ENCODE assay signal across 8 cellular contexts in genomic region chr14:102317564-102318248, GRCh38. TPM values are rescaled to one million over a fixed set of nuclear protein-coding genes. Genes with fewer than 3 reads are reported as not detected.
DNase-seq lines count a peak whose midpoint lies in the region; ATAC-seq and TF ChIP-seq lines count a peak whose summit lies in the region.

No MANE protein-coding gene starts in this region.

- peak overlapping the region; percentile 96 for H3K27ac ChIP-seq in 22Rv1

- H3K27ac Mint-ChIP-seq in activated naive CD8-positive, alpha-beta T cell treated with anti-CD3 and anti-CD28 coated beads, Interleukin-2, amount 50 U/mL, for 24 hours: peak overlapping the region; percentile 87

- DNase-seq in GM06990 (ENCODE audit: extremely low read depth, insufficient read length) (no peak), NCI-H446 treated with DMSO at 0.1 percent for 48 hours (lab: John Stamatoyannopoulos, UW) (peak; percentile 35), iPS DF 4.7 (ENCODE audit: extremely low read depth, low spot score) (peak; percentile 25), glomerular visceral epithelial cell (ENCODE audit: extremely low spot score) (no peak)
- no peak for DNase-seq in activated naive CD8-positive, alpha-beta T cell treated with anti-CD3 and anti-CD28 coated beads, Interleukin-2, amount 50 U/mL, for 24 hours

- peak overlapping the region; percentile 92 for H3K4me2 ChIP-seq in skeletal muscle satellite cell (ENCODE audit: low read length)

- H3K4me3 ChIP-seq in GM06990 (replicated peaks; ENCODE audit: low read depth, low read length) (peak overlapping the region; percentile 68), skeletal muscle satellite cell (ENCODE audit: low read length) (peak overlapping the region; percentile 71)

- H3K36me3 ChIP-seq in GM06990 (ENCODE audit: control insufficient read depth, insufficient read depth, low read length) (no peaks in the 10 kb centered on the region), skeletal muscle satellite cell (ENCODE audit: insufficient read depth, low read length) (no peaks in the 10 kb centered on the region)

- H3K27me3 Mint-ChIP-seq in activated naive CD8-positive, alpha-beta T cell treated with anti-CD3 and anti-CD28 coated beads, Interleukin-2, amount 50 U/mL, for 24 hours: no peaks in the 10 kb centered on the region

- peaks cover 2% of the 10 kb centered on the region for H3K36me3 Mint-ChIP-seq in activated naive CD8-positive, alpha-beta T cell treated with anti-CD3 and anti-CD28 coated beads, Interleukin-2, amount 50 U/mL, for 24 hours (ENCODE audit: low read depth)

- H3K27me3 ChIP-seq in GM06990 (replicated peaks; ENCODE audit: control insufficient read depth, insufficient read depth, low read length) (no peaks in the 10 kb centered on the region), skeletal muscle satellite cell (ENCODE audit: control insufficient read depth, insufficient read depth, low read length) (no peaks in the 10 kb centered on the region)

- peak overlapping the region; percentile 73 for H3K9ac ChIP-seq in skeletal muscle satellite cell (ENCODE audit: low read depth, low read length)

- TF ChIP-seq CTCF in 22Rv1 (IDR thresholded peaks at IDR 0.05): peak; percentile 69
- TF ChIP-seq CTCF in GM06990 (IDR thresholded peaks at IDR 0.05; ENCODE audit: insufficient read depth, low read length, poor library complexity, severe bottlenecking): peak; percentile 13

- peak overlapping the region; percentile 95 for H3K4me3 Mint-ChIP-seq in activated naive CD8-positive, alpha-beta T cell treated with anti-CD3 and anti-CD28 coated beads, Interleukin-2, amount 50 U/mL, for 24 hours

- H3K9me3 Mint-ChIP-seq in activated naive CD8-positive, alpha-beta T cell treated with anti-CD3 and anti-CD28 coated beads, Interleukin-2, amount 50 U/mL, for 24 hours: no peaks in the 10 kb centered on the region

- H3K4me1 Mint-ChIP-seq in activated naive CD8-positive, alpha-beta T cell treated with anti-CD3 and anti-CD28 coated beads, Interleukin-2, amount 50 U/mL, for 24 hours: peaks cover 71% of the 10 kb centered on the region

- ATAC-seq in activated naive CD8-positive, alpha-beta T cell treated with anti-CD3 and anti-CD28 coated beads, Interleukin-2, amount 50 U/mL, for 24 hours: no peak
- ATAC-seq in HG03565 (IDR thresholded peaks at IDR 0.05; ENCODE audit: unreplicated experiment): no peak

- no peaks in the 10 kb centered on the region for H3K9me3 ChIP-seq in skeletal muscle satellite cell (replicated peaks; ENCODE audit: low read length)

- H3K4me1 ChIP-seq in skeletal muscle satellite cell (ENCODE audit: control insufficient read depth, insufficient read depth, low read length): peaks cover 57% of the 10 kb centered on the region

RNA-seq across cellular contexts. Expression of gene ZNF839, which starts 1.8 kb away (rescaled TPM):
- total RNA-seq in skeletal muscle satellite cell (2012; rRNA removed): 8.5 and 10.4 TPM in 2 replicates

RNA-seq across cellular contexts. Expression of gene MOK, which starts 12.7 kb away (rescaled TPM):
- 65.7 and 70.0 TPM in 2 replicates for total RNA-seq in skeletal muscle satellite cell (2012; rRNA removed)

RNA-seq across cellular contexts. Expression of gene CINP, which starts 45.0 kb away (rescaled TPM):
- total RNA-seq in skeletal muscle satellite cell (2012; rRNA removed): 66.0 and 76.0 TPM in 2 replicates

RNA-seq across cellular contexts. Expression of gene TECPR2, which starts 45.0 kb away (rescaled TPM):
- 10.5 and 19.5 TPM in 2 replicates for total RNA-seq in skeletal muscle satellite cell (2012; rRNA removed)

Comparison
In these comparisons a context has a peak if more than half of its experiments do, and no peak if none do; other contexts are left out.
1. DNase-seq: peak in NCI-H446 treated with DMSO at 0.1 percent for 48 hours (single experiment) and iPS DF 4.7 (single experiment); none in GM06990 (single experiment), activated naive CD8-positive, alpha-beta T cell treated with anti-CD3 and anti-CD28 coated beads, Interleukin-2, amount 50 U/mL, for 24 hours (single experiment) and glomerular visceral epithelial cell (single experiment).